Comparison of ENCODE assay signal across 28 cellular contexts in genomic region chr1:218412181-218412580, GRCh38.
DNase-seq lines count a peak whose midpoint lies in the region; ATAC-seq and TF ChIP-seq lines count a peak whose summit lies in the region.
"Had no signal": no experiment of that assay in that cellular context is flagged by ENCODE, and none has a peak within 500 bp of the region (broad histone marks: within the 10 kb centered on the region; RNA-seq: fewer than 3 reads in every experiment).

No MANE protein-coding gene starts in this region.

- H3K4me1 ChIP-seq in IMR-90 (ENCODE audit: control insufficient read depth, insufficient read depth, low read length): peaks cover 1% of the 10 kb centered on the region; the same call in 1 of the 2 replicates
- H3K4me1 ChIP-seq in uterus: no peaks in the 10 kb centered on the region
- H3K4me1 ChIP-seq: SJCRH30 had no signal

- no peak for TF ChIP-seq POLR2A in IMR-90 (IDR thresholded peaks at IDR 0.05; ENCODE audit: low read depth, low read length)
- TF ChIP-seq POLR2A in uterus (IDR thresholded peaks at IDR 0.05): no peak

- no peak overlapping the region for H3K4me3 Mint-ChIP-seq in activated CD8-positive, alpha-beta T cell treated with anti-CD3 and anti-CD28 coated beads, Interleukin-2, amount 10 ng/mL, durations not matched to agents 7 days and 5 days
- H3K4me3 Mint-ChIP-seq: activated naive CD8-positive, alpha-beta T cell; CD8-positive, alpha-beta memory T cell; memory B cell; T-helper 1 cell treated with Interleukin-12 subunit alpha and Interleukin-12 subunit beta and Interleukin-4 antibody, amounts not matched to agents 30 μg/mL and 1 μg/mL, for 36 hours had no signal

- CTCF ChIA-PET in IMR-90 (lab: Yijun Ruan, JAX): interaction anchor here (0.6 kb wide), 1 partner anchor 25 kb away, joined by 3 read pairs; no protein-coding TSS in a partner anchor
- CTCF ChIA-PET in activated CD8-positive, alpha-beta T cell treated with anti-CD3 and anti-CD28 coated beads, Interleukin-2, amount 10 ng/mL, durations not matched to agents 7 days and 5 days (lab: Charles Lee): no interaction called here

- H2BK120ac ChIP-seq in IMR-90 (ENCODE audit: low read depth, low read length): no peak overlapping the region

- H2BK15ac ChIP-seq in IMR-90 (ENCODE audit: low read depth, low read length): no peak overlapping the region

- no peak overlapping the region for H3K14ac ChIP-seq in IMR-90 (replicated peaks; ENCODE audit: low read depth, low read length)

- H3K36me3 ChIP-seq in IMR-90 (ENCODE audit: control insufficient read depth, insufficient read depth, low read length): peaks cover 5% of the 10 kb centered on the region
- H3K36me3 ChIP-seq in uterus: no peaks in the 10 kb centered on the region
- H3K36me3 ChIP-seq: right atrium auricular region, thyroid gland had no signal

- H4K8ac ChIP-seq in IMR-90 (ENCODE audit: low read depth in 2 of 2, low read length in 2 of 2): no peak overlapping the region

- no peak overlapping the region for H3K23ac ChIP-seq in IMR-90 (ENCODE audit: low read depth, low read length)

- no peak overlapping the region for H3K4me2 ChIP-seq in IMR-90 (ENCODE audit: low read depth, low read length)

- no peaks in the 10 kb centered on the region for H4K20me1 ChIP-seq in IMR-90 (ENCODE audit: insufficient read depth, low read length)

- no peaks in the 10 kb centered on the region for H3K9me1 ChIP-seq in IMR-90 (ENCODE audit: insufficient read depth, low read length)

- no peak overlapping the region for H2BK5ac ChIP-seq in IMR-90 (ENCODE audit: low read depth, low read length, poor library complexity, severe bottlenecking)

- H3K27ac Mint-ChIP-seq in activated CD8-positive, alpha-beta T cell treated with anti-CD3 and anti-CD28 coated beads, Interleukin-2, amount 10 ng/mL, durations not matched to agents 7 days and 5 days: no peak overlapping the region
- H3K27ac Mint-ChIP-seq: activated naive CD8-positive, alpha-beta T cell; activated T-helper 2 cell treated with anti-CD3 and anti-CD28 coated beads, Interferon-gamma antibody, Interleukin-2, Interleukin-4, amounts not matched to agents 10 μg/mL and 5 μg/mL and 100 μg/mL, durations not matched to agents 14 hours and 24 hours and 36 hours; CD8-positive, alpha-beta memory T cell; memory B cell; T-helper 1 cell treated with Interleukin-12 subunit alpha and Interleukin-12 subunit beta and Interleukin-4 antibody, amounts not matched to agents 30 μg/mL and 1 μg/mL, for 36 hours had no signal

- dilution Hi-C loops in IMR-90 (cut with HindIII; ENCODE audit: low sequenced_read_pairs, unreplicated experiment): no loop called here

- H3K9me3 Mint-ChIP-seq in activated CD8-positive, alpha-beta T cell treated with anti-CD3 and anti-CD28 coated beads, Interleukin-2, amount 10 ng/mL, durations not matched to agents 7 days and 5 days (ENCODE audit: insufficient read depth): no peaks in the 10 kb centered on the region
- H3K9me3 Mint-ChIP-seq: activated T-helper 2 cell treated with anti-CD3 and anti-CD28 coated beads, Interferon-gamma antibody, Interleukin-2, Interleukin-4, amounts not matched to agents 10 μg/mL and 5 μg/mL and 100 μg/mL, durations not matched to agents 14 hours and 24 hours and 36 hours; T-helper 1 cell treated with Interleukin-12 subunit alpha and Interleukin-12 subunit beta and Interleukin-4 antibody, amounts not matched to agents 30 μg/mL and 1 μg/mL, for 36 hours had no signal

- WGBS in IMR-90 (ENCODE audit: extremely low coverage in 2 of 2, insufficient read length in 1 of 2), 2 experiments: 100% methylated on average over 2 of the region's 7 CpGs; no CpG with 5 or more reads in 1 of the 2 experiments

- no peak overlapping the region for H4K91ac ChIP-seq in IMR-90 (ENCODE audit: insufficient read depth, low read depth, low read length)

- H3K9me3 ChIP-seq in IMR-90 (ENCODE audit: control insufficient read depth, insufficient read depth, low read length): peaks cover 1% of the 10 kb centered on the region; the same call in 1 of the 2 replicates
- no peaks in the 10 kb centered on the region for H3K9me3 ChIP-seq in uterus
- H3K9me3 ChIP-seq: right atrium auricular region, thyroid gland had no signal

- H3K18ac ChIP-seq in IMR-90 (ENCODE audit: low read depth, low read length): no peak overlapping the region

- H3K36me3 Mint-ChIP-seq in activated CD8-positive, alpha-beta T cell treated with anti-CD3 and anti-CD28 coated beads, Interleukin-2, amount 10 ng/mL, durations not matched to agents 7 days and 5 days (ENCODE audit: low read depth): no peaks in the 10 kb centered on the region
- H3K36me3 Mint-ChIP-seq: activated naive CD8-positive, alpha-beta T cell; CD8-positive, alpha-beta memory T cell had no signal

- no peak overlapping the region for H3K4me3 ChIP-seq in IMR-90 (ENCODE audit: insufficient read depth, low read depth, low read length)
- no peak overlapping the region for H3K4me3 ChIP-seq in astrocyte of the spinal cord (ENCODE audit: low read depth, low read length)
- no peak overlapping the region for H3K4me3 ChIP-seq in uterus
- H3K4me3 ChIP-seq: right atrium auricular region, SJCRH30, thyroid gland had no signal

- DNase-seq in AG20443 (ENCODE audit: low spot score) (peak; percentile 53), IMR-90 (peak; percentile 68), astrocyte of the spinal cord (ENCODE audit: low read depth, low spot score) (peak; percentile 80), kidney tubule cell (ENCODE audit: low spot score) (peak; percentile 27), NCI-H146 (lab: John Stamatoyannopoulos, UW) (no peak), uterus (no peak)
- DNase-seq in activated CD8-positive, alpha-beta T cell treated with anti-CD3 and anti-CD28 coated beads, Interleukin-2, amount 10 ng/mL, durations not matched to agents 7 days and 5 days: no peak
- DNase-seq: activated CD4-positive, alpha-beta T cell treated with anti-CD3 and anti-CD28 coated beads, Interleukin-2, amount 50 U/mL, for 1 hour; activated CD8-positive, alpha-beta memory T cell treated with anti-CD3 and anti-CD28 coated beads, Interleukin-2, amount 50 U/mL, for 4 hours; CD8-positive, alpha-beta memory T cell; dermis blood vessel endothelial cell; DMS79 treated with DMSO at 0.1 percent for 48 hours; Karpas-422; NCI-H1092; NCI-H2029 treated with DMSO at 0.1 percent for 48 hours; NCI-H345; NCI-H82; occipital lobe; SJCRH30; stimulated activated CD4-positive, alpha-beta T cell treated with anti-CD3 and anti-CD28 coated beads, Interleukin-4, amount 100 ng/mL, for 24 hours; stimulated activated naive CD8-positive, alpha-beta T cell treated with anti-CD3 and anti-CD28 coated beads, Interleukin-15, Interleukin-2, amounts not matched to agents 100 U/mL and 50 U/mL, for 24 hours; thyroid gland had no signal

- no peak overlapping the region for H3K9ac ChIP-seq in IMR-90 (ENCODE audit: low read depth, low read length)

- H3K79me1 ChIP-seq in IMR-90 (ENCODE audit: low read depth in 1 of 2, low read length in 2 of 2): 0 out of 4 replicates have a peak, but pooled peaks cover 0 to 4% of the 10 kb centered on the region in 2 experiments

- H3K27me3 Mint-ChIP-seq in activated CD8-positive, alpha-beta T cell treated with anti-CD3 and anti-CD28 coated beads, Interleukin-2, amount 10 ng/mL, durations not matched to agents 7 days and 5 days (ENCODE audit: low read depth): no peaks in the 10 kb centered on the region
- H3K27me3 Mint-ChIP-seq: activated naive CD8-positive, alpha-beta T cell; memory B cell had no signal

- no peak overlapping the region; the same call in 1 of the 2 replicates for H3K4ac ChIP-seq in IMR-90 (ENCODE audit: low read depth, low read length)

- H3K27ac ChIP-seq in IMR-90 (ENCODE audit: insufficient read depth, low read length): no peak overlapping the region
- H3K27ac ChIP-seq in uterus: no peak overlapping the region
- H3K27ac ChIP-seq: right atrium auricular region, SJCRH30, thyroid gland had no signal

- H2BK20ac ChIP-seq in IMR-90 (ENCODE audit: low read depth, low read length): no peak overlapping the region

- no peak overlapping the region for H3K56ac ChIP-seq in IMR-90 (ENCODE audit: extremely low read depth, insufficient read depth, low read length)

- POLR2A ChIA-PET in IMR-90 (lab: Charles Lee; ENCODE audit: unreplicated experiment): no interaction called here
- POLR2A ChIA-PET in activated CD8-positive, alpha-beta T cell treated with anti-CD3 and anti-CD28 coated beads, Interleukin-2, amount 10 ng/mL, durations not matched to agents 7 days and 5 days (lab: Charles Lee): no interaction called here

- no peaks in the 10 kb centered on the region for H3K4me1 Mint-ChIP-seq in activated CD8-positive, alpha-beta T cell treated with anti-CD3 and anti-CD28 coated beads, Interleukin-2, amount 10 ng/mL, durations not matched to agents 7 days and 5 days (ENCODE audit: low read depth)
- H3K4me1 Mint-ChIP-seq: CD8-positive, alpha-beta memory T cell; memory B cell had no signal

- H4K5ac ChIP-seq in IMR-90 (ENCODE audit: low read depth, low read length): no peak overlapping the region

- no peak for TF ChIP-seq RAD21 in IMR-90 (IDR thresholded peaks at IDR 0.05; ENCODE audit: low read length)

- H2AK5ac ChIP-seq in IMR-90 (ENCODE audit: low read depth, low read length): no peak overlapping the region

- no peaks in the 10 kb centered on the region for H3K27me3 ChIP-seq in IMR-90 (ENCODE audit: control insufficient read depth, insufficient read depth, low read length)
- H3K27me3 ChIP-seq in uterus: no peaks in the 10 kb centered on the region
- H3K27me3 ChIP-seq: right atrium auricular region, SJCRH30, thyroid gland had no signal

- BruUV-seq in IMR-90 (replicated peaks; lab: Mats Ljungman, UMichigan): no TSS peak

- TF ChIP-seq CTCF in IMR-90 (conservative IDR thresholded peaks at IDR 0.05; ENCODE audit: low read depth, low read length): no peak
- no peak for TF ChIP-seq CTCF in astrocyte of the spinal cord (IDR thresholded peaks at IDR 0.05; ENCODE audit: low read depth, low read length)
- no peak for TF ChIP-seq CTCF in uterus (IDR thresholded peaks at IDR 0.05)

- intact Hi-C loops in IMR-90 (cut with micrococcal nuclease): no loop called here
- intact Hi-C loops in uterus (cut with DNase I; ENCODE audit: low total_unique reads): no loop called here

- peak; percentile 24; the same call in 1 of the 2 replicates for ATAC-seq in IMR-90 (ENCODE audit: low read depth)
- ATAC-seq in HG03354 (IDR thresholded peaks at IDR 0.05; ENCODE audit: poor library complexity, severe bottlenecking, unreplicated experiment): no peak
- ATAC-seq in activated CD8-positive, alpha-beta T cell treated with anti-CD3 and anti-CD28 coated beads, Interleukin-2, amount 10 ng/mL, durations not matched to agents 7 days and 5 days: no peak
- ATAC-seq: stimulated activated naive CD8-positive, alpha-beta T cell treated with anti-CD3 and anti-CD28 coated beads, Interleukin-15, Interleukin-2, amounts not matched to agents 100 U/mL and 50 U/mL, for 24 hours had no signal

- H2AFZ ChIP-seq in IMR-90 (replicated peaks; ENCODE audit: low read length, poor library complexity): no peak overlapping the region

- in situ Hi-C loops in IMR-90 (cut with MboI; ENCODE audit: low sequenced_read_pairs) (no loop called here), astrocyte of the spinal cord (cut with HindIII; ENCODE audit: low sequenced_read_pairs) (no loop called here)

- H2AK9ac ChIP-seq in IMR-90 (replicated peaks; ENCODE audit: low read depth, low read length, poor library complexity): no peak overlapping the region

TF ChIP-seq in IMR-90, 13 proteins besides CTCF, POLR2A, EP300 and RAD21 (continues in another document):
- TF ChIP-seq CEBPB (IDR thresholded peaks at IDR 0.05; ENCODE audit: low read depth, low read length): peak; percentile 38; the same call in 1 of the 2 replicates

Comparison
In these comparisons a context has a peak if more than half of its experiments do, and no peak if none do; other contexts are left out.
1. DNase-seq: peak in AG20443 (single experiment), IMR-90 (single experiment), astrocyte of the spinal cord (single experiment) and kidney tubule cell (single experiment); none in NCI-H146 (single experiment), uterus (0 of 2) and activated CD8-positive, alpha-beta T cell treated with anti-CD3 and anti-CD28 coated beads, Interleukin-2, amount 10 ng/mL, durations not matched to agents 7 days and 5 days (single experiment).